Comparison of ENCODE assay signal across 32 cellular contexts in genomic region chr17:32479074-32479617, GRCh38. TPM values are rescaled to one million over a fixed set of nuclear protein-coding genes. Genes with fewer than 3 reads are reported as not detected.
A peak's percentile ranks its signal among the peaks of the same experiment; 100 is the strongest.
DNase-seq lines count a peak whose midpoint lies in the region; ATAC-seq and TF ChIP-seq lines count a peak whose summit lies in the region.
"Had no signal": no experiment of that assay in that cellular context is flagged by ENCODE, and none has a peak within 500 bp of the region (broad histone marks: within the 10 kb centered on the region; RNA-seq: fewer than 3 reads in every experiment).

No MANE protein-coding gene starts in this region.

- no peak for DNase-seq in activated CD4-positive, alpha-beta T cell treated with anti-CD3 and anti-CD28 coated beads for 36 hours
- no peak for DNase-seq in activated CD4-positive, alpha-beta T cell treated with anti-CD3 and anti-CD28 coated beads for 4 hours
- no peak for DNase-seq in CD4-positive, alpha-beta T cell
- DNase-seq in naive thymus-derived CD4-positive, alpha-beta T cell: no peak
- no peak for DNase-seq in stimulated activated CD8-positive, alpha-beta memory T cell treated with anti-CD3 and anti-CD28 coated beads, Interleukin-4, amount 100 ng/mL, for 48 hours
- DNase-seq: activated CD4-positive, alpha-beta T cell treated with anti-CD3 and anti-CD28 coated beads, Interleukin-2, amount 50 U/mL, for 1 hour; activated CD8-positive, alpha-beta memory T cell treated with anti-CD3 and anti-CD28 coated beads, Interleukin-2, amount 50 U/mL, for 4 hours; activated effector memory CD4-positive, alpha-beta T cell treated with anti-CD3 and anti-CD28 coated beads, Interleukin-2, amount 50 U/mL, for 16 hours; C1 segment of cervical spinal cord; Calu3; dermis blood vessel endothelial cell; DMS79; foreskin fibroblast; GDM1; heart left ventricle; KBM-7; naive thymus-derived CD8-positive, alpha-beta T cell; NCI-H1092; NCI-H1694 treated with DMSO at 0.1 percent for 48 hours; NCI-H2171; NCI-H510A; nucleus accumbens; stimulated activated CD4-positive, alpha-beta T cell treated with anti-CD3 and anti-CD28 coated beads, Interleukin-15, amount 100 ng/mL, for 24 hours; stimulated activated naive CD8-positive, alpha-beta T cell treated with anti-CD3 and anti-CD28 coated beads, Interleukin-15, Interleukin-2, amounts not matched to agents 100 U/mL and 50 U/mL, for 24 hours had no signal

- H3K4me3 Mint-ChIP-seq in activated CD4-positive, alpha-beta T cell treated with anti-CD3 and anti-CD28 coated beads for 36 hours: no peak overlapping the region
- H3K4me3 Mint-ChIP-seq in CD4-positive, alpha-beta T cell: no peak overlapping the region
- no peak overlapping the region for H3K4me3 Mint-ChIP-seq in activated naive CD8-positive, alpha-beta T cell
- H3K4me3 Mint-ChIP-seq in naive thymus-derived CD4-positive, alpha-beta T cell: peak overlapping the region in 2 of 10 donors; percentile 5 to 32
- H3K4me3 Mint-ChIP-seq: brain; naive thymus-derived CD8-positive, alpha-beta T cell had no signal

- no peaks in the 10 kb centered on the region for H3K4me1 ChIP-seq in naive thymus-derived CD4-positive, alpha-beta T cell (ENCODE audit: control insufficient read depth in 2 of 2, insufficient read depth in 2 of 2, low read length in 2 of 2)

- H3K4me3 ChIP-seq in naive thymus-derived CD4-positive, alpha-beta T cell (ENCODE audit: low read length): no peak overlapping the region
- H3K4me3 ChIP-seq: heart left ventricle, thoracic aorta had no signal

- H3K27ac Mint-ChIP-seq in activated CD4-positive, alpha-beta T cell treated with anti-CD3 and anti-CD28 coated beads for 36 hours: peak overlapping the region; percentile 28
- H3K27ac Mint-ChIP-seq in CD4-positive, alpha-beta T cell: peak overlapping the region; percentile 38
- peak overlapping the region; percentile 35 for H3K27ac Mint-ChIP-seq in activated naive CD8-positive, alpha-beta T cell
- peak overlapping the region in 5 of 9 donors; percentile 21 to 76 (median 43) for H3K27ac Mint-ChIP-seq in naive thymus-derived CD4-positive, alpha-beta T cell

- peaks cover 6% of the 10 kb centered on the region for H3K4me1 Mint-ChIP-seq in activated CD4-positive, alpha-beta T cell treated with anti-CD3 and anti-CD28 coated beads for 36 hours
- H3K4me1 Mint-ChIP-seq in CD4-positive, alpha-beta T cell (ENCODE audit: low read depth): peaks cover 20% of the 10 kb centered on the region
- H3K4me1 Mint-ChIP-seq in activated naive CD8-positive, alpha-beta T cell (ENCODE audit: low read depth): peaks cover 7% of the 10 kb centered on the region
- H3K4me1 Mint-ChIP-seq in naive thymus-derived CD4-positive, alpha-beta T cell: peaks cover 1 to 20% (median 13%) of the 10 kb centered on the region in 7 donors

- H3K36me3 Mint-ChIP-seq in activated CD4-positive, alpha-beta T cell treated with anti-CD3 and anti-CD28 coated beads for 36 hours (ENCODE audit: low read depth): peaks cover 46% of the 10 kb centered on the region
- peaks cover 84% of the 10 kb centered on the region for H3K36me3 Mint-ChIP-seq in CD4-positive, alpha-beta T cell (ENCODE audit: low read depth)
- peaks cover 7% of the 10 kb centered on the region for H3K36me3 Mint-ChIP-seq in activated naive CD8-positive, alpha-beta T cell
- peaks cover 13 to 66% (median 23%) of the 10 kb centered on the region in 5 donors for H3K36me3 Mint-ChIP-seq in naive thymus-derived CD4-positive, alpha-beta T cell

- no peaks in the 10 kb centered on the region for H3K27me3 Mint-ChIP-seq in activated CD4-positive, alpha-beta T cell treated with anti-CD3 and anti-CD28 coated beads for 36 hours
- H3K27me3 Mint-ChIP-seq in CD4-positive, alpha-beta T cell: no peaks in the 10 kb centered on the region
- H3K27me3 Mint-ChIP-seq in activated naive CD8-positive, alpha-beta T cell: no peaks in the 10 kb centered on the region
- H3K27me3 Mint-ChIP-seq in naive thymus-derived CD4-positive, alpha-beta T cell: no peaks in the 10 kb centered on the region
- H3K27me3 Mint-ChIP-seq: brain; naive thymus-derived CD8-positive, alpha-beta T cell had no signal

- no peaks in the 10 kb centered on the region for H3K9me3 ChIP-seq in CD4-positive, alpha-beta T cell (ENCODE audit: control insufficient read depth, low read length)
- no peaks in the 10 kb centered on the region for H3K9me3 ChIP-seq in naive thymus-derived CD4-positive, alpha-beta T cell (ENCODE audit: control insufficient read depth in 2 of 3, low read length in 3 of 3)
- H3K9me3 ChIP-seq: heart left ventricle, thoracic aorta had no signal

- no peaks in the 10 kb centered on the region for H3K27me3 ChIP-seq in CD4-positive, alpha-beta T cell (ENCODE audit: control insufficient read depth, insufficient read depth, low read length)
- H3K27me3 ChIP-seq in naive thymus-derived CD4-positive, alpha-beta T cell (ENCODE audit: control insufficient read depth in 2 of 2, insufficient read depth in 2 of 2, low read length in 2 of 2): no peaks in the 10 kb centered on the region
- H3K27me3 ChIP-seq: heart left ventricle had no signal

- H3K36me3 ChIP-seq in naive thymus-derived CD4-positive, alpha-beta T cell (ENCODE audit: control insufficient read depth in 2 of 3, insufficient read depth in 3 of 3, low read length in 3 of 3): peaks cover 20 to 80% (median 32%) of the 10 kb centered on the region in 3 experiments

- intact Hi-C loops in activated CD4-positive, alpha-beta T cell treated with anti-CD3 and anti-CD28 coated beads for 36 hours (cut with DNase I, micrococcal nuclease): no loop called here
- intact Hi-C loops in CD4-positive, alpha-beta T cell (cut with DNase I, micrococcal nuclease): no loop called here
- intact Hi-C loops in naive thymus-derived CD4-positive, alpha-beta T cell (cut with micrococcal nuclease): no loop called here

- POLR2A ChIA-PET in activated CD4-positive, alpha-beta T cell treated with anti-CD3 and anti-CD28 coated beads for 36 hours (lab: Charles Lee): no interaction called here
- POLR2A ChIA-PET in CD4-positive, alpha-beta T cell (lab: Charles Lee): no interaction called here
- POLR2A ChIA-PET in naive thymus-derived CD4-positive, alpha-beta T cell (lab: Charles Lee): no interaction called here

- no peak for ATAC-seq in activated CD4-positive, alpha-beta T cell treated with anti-CD3 and anti-CD28 coated beads for 36 hours
- no peak for ATAC-seq in CD4-positive, alpha-beta T cell (ENCODE audit: poor library complexity)
- ATAC-seq in naive thymus-derived CD4-positive, alpha-beta T cell: no peak
- ATAC-seq in GM19395 (IDR thresholded peaks at IDR 0.05; ENCODE audit: unreplicated experiment) (no peak), GM19351 (IDR thresholded peaks at IDR 0.05; ENCODE audit: unreplicated experiment) (no peak)
- ATAC-seq: esophagus mucosa; naive thymus-derived CD8-positive, alpha-beta T cell; stimulated activated naive CD8-positive, alpha-beta T cell treated with anti-CD3 and anti-CD28 coated beads, Interleukin-15, Interleukin-2, amounts not matched to agents 100 U/mL and 50 U/mL, for 24 hours had no signal

- TF ChIP-seq CTCF in CD4-positive, alpha-beta T cell (IDR thresholded peaks at IDR 0.05): no peak

- H3K27ac ChIP-seq in CD4-positive, alpha-beta T cell (ENCODE audit: low read depth, low read length): no peak overlapping the region
- H3K27ac ChIP-seq in naive thymus-derived CD4-positive, alpha-beta T cell (ENCODE audit: low read depth, low read length): no peak overlapping the region
- H3K27ac ChIP-seq: 22Rv1, heart left ventricle, thoracic aorta, VCaP had no signal

- CTCF ChIA-PET in activated CD4-positive, alpha-beta T cell treated with anti-CD3 and anti-CD28 coated beads for 36 hours (lab: Charles Lee): interaction anchor here (1.2 to 1.5 kb wide), 2 partner anchors 10 to 15 kb away, joined by 5 to 8 read pairs; no protein-coding TSS in a partner anchor
- CTCF ChIA-PET in CD4-positive, alpha-beta T cell (lab: Charles Lee): interaction anchor here (1.1 kb wide), 1 partner anchor 17 kb away, joined by 4 read pairs; no protein-coding TSS in a partner anchor
- CTCF ChIA-PET in naive thymus-derived CD4-positive, alpha-beta T cell (lab: Charles Lee): no interaction called here

- H3K9me3 Mint-ChIP-seq in activated CD4-positive, alpha-beta T cell treated with anti-CD3 and anti-CD28 coated beads for 36 hours (ENCODE audit: low read depth): no peaks in the 10 kb centered on the region
- no peaks in the 10 kb centered on the region for H3K9me3 Mint-ChIP-seq in CD4-positive, alpha-beta T cell
- H3K9me3 Mint-ChIP-seq in activated naive CD8-positive, alpha-beta T cell (ENCODE audit: low read depth): no peaks in the 10 kb centered on the region
- H3K9me3 Mint-ChIP-seq in naive thymus-derived CD4-positive, alpha-beta T cell: no peaks in the 10 kb centered on the region
- H3K9me3 Mint-ChIP-seq: brain; naive thymus-derived CD8-positive, alpha-beta T cell had no signal

RNA-seq across cellular contexts. Expression of gene CDK5R1, which starts 7.6 kb away (rescaled TPM):
- total RNA-seq in activated CD4-positive, alpha-beta T cell treated with anti-CD3 and anti-CD28 coated beads for 36 hours: 10 to 100 TPM; 15.3 to 15.4 TPM
- 10 to 100 TPM; 21.7 to 22.5 TPM for total RNA-seq in CD4-positive, alpha-beta T cell
- 10 to 100 TPM in 3 of 5 experiments, 1 to 10 TPM in 2; 4.9 to 21.2 (median 12.2) TPM for total RNA-seq in naive thymus-derived CD4-positive, alpha-beta T cell
- 1 to 10 TPM; 5.6 to 7.5 TPM for polyA plus RNA-seq in naive thymus-derived CD4-positive, alpha-beta T cell

RNA-seq across cellular contexts. Expression of gene PSMD11, which starts 34.8 kb away (rescaled TPM):
- total RNA-seq in activated CD4-positive, alpha-beta T cell treated with anti-CD3 and anti-CD28 coated beads for 36 hours: 100 to 1,000 TPM; 109 to 135 TPM
- 10 to 100 TPM; 67.6 to 68.7 TPM for total RNA-seq in CD4-positive, alpha-beta T cell
- 100 to 1,000 TPM in 1 of 5 experiments, 10 to 100 TPM in 4; 60.1 to 112 (median 67.5) TPM for total RNA-seq in naive thymus-derived CD4-positive, alpha-beta T cell
- polyA plus RNA-seq in naive thymus-derived CD4-positive, alpha-beta T cell: 100 to 1,000 TPM; 102 to 103 TPM
